Comparison of ENCODE assay signal across 10 cellular contexts in the genomic region with DNA sequence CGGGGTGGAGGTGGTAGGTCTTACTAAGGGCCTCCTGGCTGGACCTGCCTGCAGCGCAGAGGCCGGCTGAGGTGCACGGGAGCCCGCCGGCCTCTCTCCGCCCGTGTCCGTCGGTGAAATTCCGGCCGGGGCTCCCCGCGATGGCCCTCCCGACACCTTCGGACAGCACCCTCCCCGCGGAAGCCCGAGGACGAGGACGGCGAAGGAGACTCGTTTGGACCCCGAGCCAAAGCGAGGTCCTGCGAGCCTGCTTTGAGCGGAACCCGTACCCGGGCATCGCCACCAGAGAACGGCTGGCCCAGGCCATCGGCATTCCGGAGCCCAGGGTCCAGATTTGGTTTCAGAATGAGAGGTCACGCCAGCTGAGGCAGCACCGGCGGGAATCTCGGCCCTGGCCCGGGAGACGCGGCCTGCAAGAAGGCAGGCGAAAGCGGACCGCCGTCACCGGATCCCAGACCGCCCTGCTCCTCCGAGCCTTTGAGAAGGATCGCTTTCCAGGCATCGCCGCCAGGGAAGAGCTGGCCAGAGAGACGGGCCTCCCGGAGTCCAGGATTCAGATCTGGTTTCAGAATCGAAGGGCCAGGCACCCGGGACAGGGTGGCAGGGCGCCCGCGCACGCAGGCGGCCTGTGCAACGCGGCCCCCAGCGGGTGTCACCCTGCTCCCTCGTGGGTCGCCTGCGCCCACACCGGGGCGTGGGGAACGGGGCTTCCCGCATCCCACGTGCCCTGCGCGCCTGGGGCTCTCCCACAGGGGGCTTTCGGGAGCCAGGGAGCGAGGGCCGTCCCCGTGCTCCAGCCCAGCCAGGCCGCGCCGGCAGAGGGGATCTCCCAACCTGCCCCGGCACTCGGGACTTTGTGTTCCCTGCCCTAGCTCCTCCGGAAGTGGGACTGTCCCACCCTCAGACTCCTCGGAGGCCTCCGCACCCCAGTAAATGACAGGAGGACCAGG. TPM values are rescaled to one million over a fixed set of nuclear protein-coding genes. Genes with fewer than 3 reads are reported as not detected.
DNase-seq lines count a peak whose midpoint lies in the region; ATAC-seq and TF ChIP-seq lines count a peak whose summit lies in the region.
"Not testable (repeated sequence)": the region's sequence is repeated elsewhere in the genome, so short reads cannot be mapped to it uniquely, and the experiment has no call there.
"Had no signal": no experiment of that assay in that cellular context is flagged by ENCODE, and none has a peak within 500 bp of the region (broad histone marks: within the 10 kb centered on the region; RNA-seq: fewer than 3 reads in every experiment).

No MANE protein-coding gene starts in this region.

- H3K36me3 ChIP-seq in DND-41 (ENCODE audit: insufficient read depth, low read length); endodermal cell (ENCODE audit: control insufficient read depth, insufficient read depth, low read length); rectal smooth muscle tissue (ENCODE audit: control insufficient read depth, insufficient read depth, low read length): not testable (repeated sequence)

- DNase-seq in DND-41 (peak; percentile 33), WTC11 (ENCODE audit: low spot score) (peak; percentile 68), activated gamma-delta T cell treated with Interleukin-2 at 50 U/mL for 16 hours (peak; percentile 62), endodermal cell (peak; percentile 72), left kidney (ENCODE audit: low read depth, low spot score) (peak; percentile 44)
- peak; percentile 41 for DNase-seq in stimulated activated naive CD8-positive, alpha-beta T cell treated with anti-CD3 and anti-CD28 coated beads, Interleukin-15, Interleukin-2, amounts not matched to agents 100 U/mL and 50 U/mL, for 24 hours

- CTCF ChIA-PET in WTC11 (lab: Charles Lee), result interaction anchor here (0.9 to 1.4 kb wide), 2 partner anchors 13 to 26 kb away, joined by 3 to 4 read pairs; no protein-coding TSS in a partner anchor

- peak overlapping the region; percentile 77 for H3K4me3 Mint-ChIP-seq in WTC11
- peak overlapping the region; percentile 67 for H3K4me3 Mint-ChIP-seq in endodermal cell

- H3K4me1 ChIP-seq in DND-41 (ENCODE audit: insufficient read depth, low read length); endodermal cell (ENCODE audit: control insufficient read depth, insufficient read depth, low read length); rectal smooth muscle tissue (ENCODE audit: control insufficient read depth, insufficient read depth, low read length): not testable (repeated sequence)

- not testable (repeated sequence) for H4K20me1 ChIP-seq in DND-41 (ENCODE audit: insufficient read depth, low read length)

- H3K9me3 ChIP-seq in DND-41 (ENCODE audit: insufficient read depth, low read length, severe bottlenecking), result peaks cover 14% of the 10 kb centered on the region
- peaks cover 10% of the 10 kb centered on the region for H3K9me3 ChIP-seq in endodermal cell (ENCODE audit: control insufficient read depth, low read length)

- not testable (repeated sequence) for H3K27me3 ChIP-seq in DND-41 (ENCODE audit: insufficient read depth, low read length, poor library complexity)
- H3K27me3 ChIP-seq in endodermal cell (ENCODE audit: control insufficient read depth, insufficient read depth, low read length, poor library complexity, severe bottlenecking) (peaks cover 73% of the 10 kb centered on the region), rectal smooth muscle tissue (ENCODE audit: control insufficient read depth, insufficient read depth, low read length) (peaks cover 22% of the 10 kb centered on the region)

- not testable (repeated sequence) for H3K27ac ChIP-seq in DND-41 (ENCODE audit: low read length); endodermal cell (ENCODE audit: low read depth, low read length); rectal smooth muscle tissue (ENCODE audit: low read depth, low read length)

- not testable (repeated sequence) for H2AFZ ChIP-seq in DND-41 (ENCODE audit: low read depth, low read length)

- H3K4me2 ChIP-seq in DND-41 (ENCODE audit: insufficient read depth, low read length), result not testable (repeated sequence)

- H3K9ac ChIP-seq in DND-41 (ENCODE audit: low read depth, low read length); endodermal cell (ENCODE audit: extremely low read depth, low read length, poor library complexity, severe bottlenecking); rectal smooth muscle tissue (ENCODE audit: low read length): not testable (repeated sequence)

- not testable (repeated sequence) for H3K4me3 ChIP-seq in DND-41 (ENCODE audit: low read depth in 1 of 2, low read length in 2 of 2)
- H3K4me3 ChIP-seq in endodermal cell (ENCODE audit: low read length) (peak overlapping the region; percentile 82), rectal smooth muscle tissue (ENCODE audit: low read length) (peak overlapping the region; percentile 2)

- H3K79me2 ChIP-seq in DND-41 (ENCODE audit: insufficient read depth, low read length), result not testable (repeated sequence)

- WGBS in endodermal cell (ENCODE audit: insufficient coverage in 1 of 2, insufficient read length in 1 of 2), 2 experiments, result 46 to 53% methylated on average over 77 to 84 of the region's 84 CpGs

- H3K4me1 Mint-ChIP-seq in WTC11 (peaks cover 32% of the 10 kb centered on the region), endodermal cell (peaks cover 15% of the 10 kb centered on the region)

- H3K27ac Mint-ChIP-seq in WTC11, endodermal cell: not testable (repeated sequence)

- peaks cover 18% of the 10 kb centered on the region for H3K36me3 Mint-ChIP-seq in WTC11
- not testable (repeated sequence) for H3K36me3 Mint-ChIP-seq in endodermal cell (ENCODE audit: low read depth)

- H3K27me3 Mint-ChIP-seq in WTC11 (ENCODE audit: low read depth) (peaks cover 100% of the 10 kb centered on the region), endodermal cell (ENCODE audit: insufficient read depth) (peaks cover 86% of the 10 kb centered on the region)

- POLR2A ChIA-PET in WTC11 (lab: Charles Lee), result not testable (repeated sequence)

- ATAC-seq in DND-41 (ENCODE audit: insufficient read depth, low read depth); WTC11: not testable (repeated sequence)
- peak; percentile 39 for ATAC-seq in HG02885 (IDR thresholded peaks at IDR 0.05; ENCODE audit: poor library complexity, unreplicated experiment)
- peak; percentile 68 for ATAC-seq in stimulated activated naive CD8-positive, alpha-beta T cell treated with anti-CD3 and anti-CD28 coated beads, Interleukin-15, Interleukin-2, amounts not matched to agents 100 U/mL and 50 U/mL, for 24 hours

- H3K9me3 Mint-ChIP-seq in WTC11, result peaks cover 14% of the 10 kb centered on the region
- H3K9me3 Mint-ChIP-seq in endodermal cell, result peaks cover 47% of the 10 kb centered on the region

- not testable (repeated sequence) for TF ChIP-seq CTCF in DND-41 (IDR thresholded peaks at IDR 0.05; ENCODE audit: borderline replicate concordance, extremely low read depth, low read length, poor library complexity, severe bottlenecking); WTC11 (IDR thresholded peaks at IDR 0.05)
- peak; percentile 24 for TF ChIP-seq CTCF in endodermal cell (conservative IDR thresholded peaks at IDR 0.05)

TF ChIP-seq in WTC11, 78 proteins besides CTCF, POLR2A, EP300 and RAD21:
- TF ChIP-seq ZNF121 (CRISPR knock-in tag; IDR thresholded peaks at IDR 0.05), result peak; percentile 75
- TF ChIP-seq, protein P1, sequence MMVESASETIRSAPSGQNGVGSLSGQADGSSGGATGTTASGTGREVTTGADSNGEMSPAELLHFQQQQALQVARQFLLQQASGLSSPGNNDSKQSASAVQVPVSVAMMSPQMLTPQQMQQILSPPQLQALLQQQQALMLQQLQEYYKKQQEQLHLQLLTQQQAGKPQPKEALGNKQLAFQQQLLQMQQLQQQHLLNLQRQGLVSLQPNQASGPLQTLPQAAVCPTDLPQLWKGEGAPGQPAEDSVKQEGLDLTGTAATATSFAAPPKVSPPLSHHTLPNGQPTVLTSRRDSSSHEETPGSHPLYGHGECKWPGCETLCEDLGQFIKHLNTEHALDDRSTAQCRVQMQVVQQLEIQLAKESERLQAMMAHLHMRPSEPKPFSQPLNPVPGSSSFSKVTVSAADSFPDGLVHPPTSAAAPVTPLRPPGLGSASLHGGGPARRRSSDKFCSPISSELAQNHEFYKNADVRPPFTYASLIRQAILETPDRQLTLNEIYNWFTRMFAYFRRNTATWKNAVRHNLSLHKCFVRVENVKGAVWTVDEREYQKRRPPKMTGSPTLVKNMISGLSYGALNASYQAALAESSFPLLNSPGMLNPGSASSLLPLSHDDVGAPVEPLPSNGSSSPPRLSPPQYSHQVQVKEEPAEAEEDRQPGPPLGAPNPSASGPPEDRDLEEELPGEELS (CRISPR knock-in tag; IDR thresholded peaks at IDR 0.05), result 0 out of 2 replicates have a peak, but pooled peaks have one; percentile 38
TF ChIP-seq in WTC11: peak in this region for 2; not testable (repeated sequence) for 76.

RNA-seq across cellular contexts. Expression of a gene that starts 4.9 kb away (rescaled TPM):
- 0.09 to 0.16 TPM (median 0.09 TPM) in 3 replicates for total RNA-seq in WTC11 (2021)
- under 1 TPM in 1 of 2 donors, not detected in 1; 0.13 TPM for total RNA-seq in endodermal cell
- polyA plus RNA-seq in endodermal cell (2013, experiment 1 of 2), result not detected
- polyA plus RNA-seq in endodermal cell (2013, experiment 2 of 2), result not detected
- total RNA-seq: activated CD8-positive, alpha-beta memory T cell treated with anti-CD3 and anti-CD28 coated beads for 36 hours; PC-3 had no signal
